1 cellular context compared by ENCODE assay signal in the genomic region with DNA sequence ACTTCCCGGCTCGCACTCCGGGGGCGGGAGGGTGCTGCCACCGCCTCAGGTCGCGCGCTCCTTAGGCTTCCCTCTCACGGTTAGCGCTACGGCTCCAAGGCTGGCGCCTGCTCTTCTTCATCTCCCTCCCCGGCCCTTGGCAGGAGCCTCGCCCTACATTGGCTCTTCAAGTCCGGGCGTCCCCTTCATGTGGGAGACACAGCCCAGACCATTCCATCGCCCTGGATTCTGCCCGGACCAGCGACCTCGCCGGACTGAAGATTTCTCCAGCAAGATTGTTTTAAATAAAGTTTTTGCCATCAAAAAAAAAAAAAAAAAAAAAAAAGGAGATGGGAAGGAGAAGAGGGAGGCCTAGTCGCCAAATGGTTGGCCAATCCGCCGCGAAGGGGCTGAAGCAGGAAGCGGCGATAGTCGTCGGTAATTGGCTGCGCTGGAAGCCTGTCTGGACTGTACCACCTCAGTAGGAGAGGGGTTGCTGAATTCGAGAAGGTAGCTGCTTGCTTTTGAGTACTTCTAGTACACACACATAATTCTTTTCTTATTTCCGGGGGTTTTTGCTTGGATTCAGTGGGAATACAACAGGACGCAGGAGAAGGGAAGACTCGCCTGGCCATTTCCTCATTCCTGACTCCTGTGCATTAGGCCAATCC.
TF ChIP-seq lines count a peak whose summit lies in the region.

No MANE protein-coding gene starts in this region.

TF ChIP-seq in HepG2, 621 proteins besides CTCF, POLR2A, EP300 and RAD21 (continued from another document and continues in another):
- TF ChIP-seq, protein P1, sequence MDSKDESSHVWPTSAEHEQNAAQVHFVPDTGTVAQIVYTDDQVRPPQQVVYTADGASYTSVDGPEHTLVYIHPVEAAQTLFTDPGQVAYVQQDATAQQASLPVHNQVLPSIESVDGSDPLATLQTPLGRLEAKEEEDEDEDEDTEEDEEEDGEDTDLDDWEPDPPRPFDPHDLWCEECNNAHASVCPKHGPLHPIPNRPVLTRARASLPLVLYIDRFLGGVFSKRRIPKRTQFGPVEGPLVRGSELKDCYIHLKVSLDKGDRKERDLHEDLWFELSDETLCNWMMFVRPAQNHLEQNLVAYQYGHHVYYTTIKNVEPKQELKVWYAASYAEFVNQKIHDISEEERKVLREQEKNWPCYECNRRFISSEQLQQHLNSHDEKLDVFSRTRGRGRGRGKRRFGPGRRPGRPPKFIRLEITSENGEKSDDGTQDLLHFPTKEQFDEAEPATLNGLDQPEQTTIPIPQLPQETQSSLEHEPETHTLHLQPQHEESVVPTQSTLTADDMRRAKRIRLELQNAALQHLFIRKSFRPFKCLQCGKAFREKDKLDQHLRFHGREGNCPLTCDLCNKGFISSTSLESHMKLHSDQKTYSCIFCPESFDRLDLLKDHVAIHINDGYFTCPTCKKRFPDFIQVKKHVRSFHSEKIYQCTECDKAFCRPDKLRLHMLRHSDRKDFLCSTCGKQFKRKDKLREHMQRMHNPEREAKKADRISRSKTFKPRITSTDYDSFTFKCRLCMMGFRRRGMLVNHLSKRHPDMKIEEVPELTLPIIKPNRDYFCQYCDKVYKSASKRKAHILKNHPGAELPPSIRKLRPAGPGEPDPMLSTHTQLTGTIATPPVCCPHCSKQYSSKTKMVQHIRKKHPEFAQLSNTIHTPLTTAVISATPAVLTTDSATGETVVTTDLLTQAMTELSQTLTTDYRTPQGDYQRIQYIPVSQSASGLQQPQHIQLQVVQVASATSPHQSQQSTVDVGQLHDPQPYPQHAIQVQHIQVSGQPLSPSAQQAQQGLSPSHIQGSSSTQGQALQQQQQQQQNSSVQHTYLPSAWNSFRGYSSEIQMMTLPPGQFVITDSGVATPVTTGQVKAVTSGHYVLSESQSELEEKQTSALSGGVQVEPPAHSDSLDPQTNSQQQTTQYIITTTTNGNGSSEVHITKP (CRISPR knock-in tag; IDR thresholded peaks at IDR 0.05; ENCODE audit: low read depth): peak; percentile 99
- TF ChIP-seq ZNF792 (CRISPR knock-in tag; IDR thresholded peaks at IDR 0.05): peak; percentile 10; the same call in 1 of the 2 replicates
- TF ChIP-seq, protein P2, sequence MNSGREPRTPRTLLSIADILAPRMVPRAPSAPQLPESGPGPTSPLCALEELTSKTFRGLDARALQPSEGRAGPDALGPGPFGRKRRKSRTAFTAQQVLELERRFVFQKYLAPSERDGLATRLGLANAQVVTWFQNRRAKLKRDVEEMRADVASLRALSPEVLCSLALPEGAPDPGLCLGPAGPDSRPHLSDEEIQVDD (CRISPR knock-in tag; IDR thresholded peaks at IDR 0.05; ENCODE audit: borderline replicate concordance): 0 out of 2 replicates have a peak, but pooled peaks have one; percentile 42
- TF ChIP-seq, protein P3, sequence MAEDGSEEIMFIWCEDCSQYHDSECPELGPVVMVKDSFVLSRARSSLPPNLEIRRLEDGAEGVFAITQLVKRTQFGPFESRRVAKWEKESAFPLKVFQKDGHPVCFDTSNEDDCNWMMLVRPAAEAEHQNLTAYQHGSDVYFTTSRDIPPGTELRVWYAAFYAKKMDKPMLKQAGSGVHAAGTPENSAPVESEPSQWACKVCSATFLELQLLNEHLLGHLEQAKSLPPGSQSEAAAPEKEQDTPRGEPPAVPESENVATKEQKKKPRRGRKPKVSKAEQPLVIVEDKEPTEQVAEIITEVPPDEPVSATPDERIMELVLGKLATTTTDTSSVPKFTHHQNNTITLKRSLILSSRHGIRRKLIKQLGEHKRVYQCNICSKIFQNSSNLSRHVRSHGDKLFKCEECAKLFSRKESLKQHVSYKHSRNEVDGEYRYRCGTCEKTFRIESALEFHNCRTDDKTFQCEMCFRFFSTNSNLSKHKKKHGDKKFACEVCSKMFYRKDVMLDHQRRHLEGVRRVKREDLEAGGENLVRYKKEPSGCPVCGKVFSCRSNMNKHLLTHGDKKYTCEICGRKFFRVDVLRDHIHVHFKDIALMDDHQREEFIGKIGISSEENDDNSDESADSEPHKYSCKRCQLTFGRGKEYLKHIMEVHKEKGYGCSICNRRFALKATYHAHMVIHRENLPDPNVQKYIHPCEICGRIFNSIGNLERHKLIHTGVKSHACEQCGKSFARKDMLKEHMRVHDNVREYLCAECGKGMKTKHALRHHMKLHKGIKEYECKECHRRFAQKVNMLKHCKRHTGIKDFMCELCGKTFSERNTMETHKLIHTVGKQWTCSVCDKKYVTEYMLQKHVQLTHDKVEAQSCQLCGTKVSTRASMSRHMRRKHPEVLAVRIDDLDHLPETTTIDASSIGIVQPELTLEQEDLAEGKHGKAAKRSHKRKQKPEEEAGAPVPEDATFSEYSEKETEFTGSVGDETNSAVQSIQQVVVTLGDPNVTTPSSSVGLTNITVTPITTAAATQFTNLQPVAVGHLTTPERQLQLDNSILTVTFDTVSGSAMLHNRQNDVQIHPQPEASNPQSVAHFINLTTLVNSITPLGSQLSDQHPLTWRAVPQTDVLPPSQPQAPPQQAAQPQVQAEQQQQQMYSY (CRISPR knock-in tag; IDR thresholded peaks at IDR 0.05): 0 out of 2 replicates have a peak, but pooled peaks have one; percentile 14
- TF ChIP-seq GTF2F1 (IDR thresholded peaks at IDR 0.05; ENCODE audit: low read length): peak; percentile 33; the same call in 1 of the 2 replicates
- TF ChIP-seq CEBPG (CRISPR knock-in tag; IDR thresholded peaks at IDR 0.05): peak; percentile 43
- peak; percentile 84 for TF ChIP-seq NFYB (CRISPR knock-in tag; IDR thresholded peaks at IDR 0.05)
- TF ChIP-seq SIN3B (IDR thresholded peaks at IDR 0.05; ENCODE audit: low read length): 0 out of 2 replicates have a peak, but pooled peaks have one; percentile 24
- TF ChIP-seq, protein P4, sequence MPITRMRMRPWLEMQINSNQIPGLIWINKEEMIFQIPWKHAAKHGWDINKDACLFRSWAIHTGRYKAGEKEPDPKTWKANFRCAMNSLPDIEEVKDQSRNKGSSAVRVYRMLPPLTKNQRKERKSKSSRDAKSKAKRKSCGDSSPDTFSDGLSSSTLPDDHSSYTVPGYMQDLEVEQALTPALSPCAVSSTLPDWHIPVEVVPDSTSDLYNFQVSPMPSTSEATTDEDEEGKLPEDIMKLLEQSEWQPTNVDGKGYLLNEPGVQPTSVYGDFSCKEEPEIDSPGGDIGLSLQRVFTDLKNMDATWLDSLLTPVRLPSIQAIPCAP (CRISPR knock-in tag; IDR thresholded peaks at IDR 0.05; ENCODE audit: low read depth): no peak
- no peak for TF ChIP-seq ZNF878 (CRISPR knock-in tag; IDR thresholded peaks at IDR 0.05)
- peak; percentile 62; the same call in 1 of the 2 replicates for TF ChIP-seq ATF1 (CRISPR knock-in tag; IDR thresholded peaks at IDR 0.05)
- TF ChIP-seq ATF7-NPFF (CRISPR knock-in tag; IDR thresholded peaks at IDR 0.05; ENCODE audit: low read depth): peak; percentile 33; the same call in 1 of the 2 replicates
- TF ChIP-seq ISL2 (CRISPR knock-in tag; IDR thresholded peaks at IDR 0.05): peak; percentile 66; the same call in 1 of the 2 replicates
- peak; percentile 79; the same call in 1 of the 2 replicates for TF ChIP-seq ELF1 (CRISPR knock-in tag; IDR thresholded peaks at IDR 0.05)
- TF ChIP-seq, protein P5, sequence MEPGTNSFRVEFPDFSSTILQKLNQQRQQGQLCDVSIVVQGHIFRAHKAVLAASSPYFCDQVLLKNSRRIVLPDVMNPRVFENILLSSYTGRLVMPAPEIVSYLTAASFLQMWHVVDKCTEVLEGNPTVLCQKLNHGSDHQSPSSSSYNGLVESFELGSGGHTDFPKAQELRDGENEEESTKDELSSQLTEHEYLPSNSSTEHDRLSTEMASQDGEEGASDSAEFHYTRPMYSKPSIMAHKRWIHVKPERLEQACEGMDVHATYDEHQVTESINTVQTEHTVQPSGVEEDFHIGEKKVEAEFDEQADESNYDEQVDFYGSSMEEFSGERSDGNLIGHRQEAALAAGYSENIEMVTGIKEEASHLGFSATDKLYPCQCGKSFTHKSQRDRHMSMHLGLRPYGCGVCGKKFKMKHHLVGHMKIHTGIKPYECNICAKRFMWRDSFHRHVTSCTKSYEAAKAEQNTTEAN (CRISPR knock-in tag; conservative IDR thresholded peaks at IDR 0.05): no peak; the same call in 1 of the 2 replicates
- 0 out of 2 replicates have a peak, but pooled peaks have one; percentile 38 for TF ChIP-seq ZNF746 (CRISPR knock-in tag; IDR thresholded peaks at IDR 0.05)
- TF ChIP-seq, protein P6, sequence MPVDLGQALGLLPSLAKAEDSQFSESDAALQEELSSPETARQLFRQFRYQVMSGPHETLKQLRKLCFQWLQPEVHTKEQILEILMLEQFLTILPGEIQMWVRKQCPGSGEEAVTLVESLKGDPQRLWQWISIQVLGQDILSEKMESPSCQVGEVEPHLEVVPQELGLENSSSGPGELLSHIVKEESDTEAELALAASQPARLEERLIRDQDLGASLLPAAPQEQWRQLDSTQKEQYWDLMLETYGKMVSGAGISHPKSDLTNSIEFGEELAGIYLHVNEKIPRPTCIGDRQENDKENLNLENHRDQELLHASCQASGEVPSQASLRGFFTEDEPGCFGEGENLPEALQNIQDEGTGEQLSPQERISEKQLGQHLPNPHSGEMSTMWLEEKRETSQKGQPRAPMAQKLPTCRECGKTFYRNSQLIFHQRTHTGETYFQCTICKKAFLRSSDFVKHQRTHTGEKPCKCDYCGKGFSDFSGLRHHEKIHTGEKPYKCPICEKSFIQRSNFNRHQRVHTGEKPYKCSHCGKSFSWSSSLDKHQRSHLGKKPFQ (CRISPR knock-in tag; IDR thresholded peaks at IDR 0.05; ENCODE audit: insufficient replicate concordance): no peak
- no peak for TF ChIP-seq CCAR2 (optimal IDR thresholded peaks at IDR 0.05; ENCODE audit: low read depth, low read length)
- TF ChIP-seq, protein P7, sequence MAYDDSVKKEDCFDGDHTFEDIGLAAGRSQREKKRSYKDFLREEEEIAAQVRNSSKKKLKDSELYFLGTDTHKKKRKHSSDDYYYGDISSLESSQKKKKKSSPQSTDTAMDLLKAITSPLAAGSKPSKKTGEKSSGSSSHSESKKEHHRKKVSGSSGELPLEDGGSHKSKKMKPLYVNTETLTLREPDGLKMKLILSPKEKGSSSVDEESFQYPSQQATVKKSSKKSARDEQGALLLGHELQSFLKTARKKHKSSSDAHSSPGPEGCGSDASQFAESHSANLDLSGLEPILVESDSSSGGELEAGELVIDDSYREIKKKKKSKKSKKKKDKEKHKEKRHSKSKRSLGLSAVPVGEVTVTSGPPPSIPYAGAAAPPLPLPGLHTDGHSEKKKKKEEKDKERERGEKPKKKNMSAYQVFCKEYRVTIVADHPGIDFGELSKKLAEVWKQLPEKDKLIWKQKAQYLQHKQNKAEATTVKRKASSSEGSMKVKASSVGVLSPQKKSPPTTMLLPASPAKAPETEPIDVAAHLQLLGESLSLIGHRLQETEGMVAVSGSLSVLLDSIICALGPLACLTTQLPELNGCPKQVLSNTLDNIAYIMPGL (CRISPR knock-in tag; IDR thresholded peaks at IDR 0.05; ENCODE audit: borderline replicate concordance in 1 of 2, low read depth in 1 of 2): peak; percentile 4 to 10; a peak in 2 of 4 replicates
- peak; percentile 73 for TF ChIP-seq POLR2G (IDR thresholded peaks at IDR 0.05; ENCODE audit: low read depth, low read length)
- TF ChIP-seq SP5 (CRISPR knock-in tag; IDR thresholded peaks at IDR 0.05; ENCODE audit: borderline replicate concordance, low read depth): no peak
- TF ChIP-seq ZNF558 (CRISPR knock-in tag; IDR thresholded peaks at IDR 0.05; ENCODE audit: borderline replicate concordance): no peak
- TF ChIP-seq ZNF3 (CRISPR knock-in tag; IDR thresholded peaks at IDR 0.05): no peak
- TF ChIP-seq ZSCAN20 (CRISPR knock-in tag; IDR thresholded peaks at IDR 0.05; ENCODE audit: borderline replicate concordance): 0 out of 2 replicates have a peak, but pooled peaks have one; percentile 45
- no peak for TF ChIP-seq KLF9 (CRISPR knock-in tag; IDR thresholded peaks at IDR 0.05; ENCODE audit: low read depth)
- peak; percentile 86 for TF ChIP-seq PRPF4 (IDR thresholded peaks at IDR 0.05; ENCODE audit: low read depth, low read length, poor library complexity, severe bottlenecking)
- TF ChIP-seq, protein P8, sequence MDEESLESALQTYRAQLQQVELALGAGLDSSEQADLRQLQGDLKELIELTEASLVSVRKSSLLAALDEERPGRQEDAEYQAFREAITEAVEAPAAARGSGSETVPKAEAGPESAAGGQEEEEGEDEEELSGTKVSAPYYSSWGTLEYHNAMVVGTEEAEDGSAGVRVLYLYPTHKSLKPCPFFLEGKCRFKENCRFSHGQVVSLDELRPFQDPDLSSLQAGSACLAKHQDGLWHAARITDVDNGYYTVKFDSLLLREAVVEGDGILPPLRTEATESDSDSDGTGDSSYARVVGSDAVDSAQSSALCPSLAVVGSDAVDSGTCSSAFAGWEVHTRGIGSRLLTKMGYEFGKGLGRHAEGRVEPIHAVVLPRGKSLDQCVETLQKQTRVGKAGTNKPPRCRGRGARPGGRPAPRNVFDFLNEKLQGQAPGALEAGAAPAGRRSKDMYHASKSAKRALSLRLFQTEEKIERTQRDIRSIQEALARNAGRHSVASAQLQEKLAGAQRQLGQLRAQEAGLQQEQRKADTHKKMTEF (CRISPR knock-in tag; IDR thresholded peaks at IDR 0.05): peak; percentile 53; the same call in 1 of the 2 replicates
- peak; percentile 53; the same call in 1 of the 2 replicates for TF ChIP-seq NFKB2 (CRISPR knock-in tag; IDR thresholded peaks at IDR 0.05; ENCODE audit: borderline replicate concordance)
- no peak for TF ChIP-seq TOE1 (CRISPR knock-in tag; IDR thresholded peaks at IDR 0.05)
- peak; percentile 63; the same call in 1 of the 2 replicates for TF ChIP-seq GABPB1 (CRISPR knock-in tag; IDR thresholded peaks at IDR 0.05)
- TF ChIP-seq MED13 (CRISPR knock-in tag; IDR thresholded peaks at IDR 0.05): peak; percentile 35; the same call in 1 of the 2 replicates
- 0 out of 2 replicates have a peak, but pooled peaks have one; percentile 53 for TF ChIP-seq ZNF788 (CRISPR knock-in tag; IDR thresholded peaks at IDR 0.05; ENCODE audit: borderline replicate concordance)
- peak; percentile 20; the same call in 1 of the 2 replicates for TF ChIP-seq ZNF747 (CRISPR knock-in tag; IDR thresholded peaks at IDR 0.05; ENCODE audit: borderline replicate concordance)
- no peak for TF ChIP-seq ZNF337 (CRISPR knock-in tag; IDR thresholded peaks at IDR 0.05; ENCODE audit: borderline replicate concordance, low read depth)
- TF ChIP-seq ASH2L (IDR thresholded peaks at IDR 0.05; ENCODE audit: insufficient read length, low read depth, low read length): peak; percentile 73
- TF ChIP-seq PHF8 (CRISPR knock-in tag; IDR thresholded peaks at IDR 0.05): peak; percentile 63
